10 cellular contexts compared by ENCODE assay signal in the genomic region with DNA sequence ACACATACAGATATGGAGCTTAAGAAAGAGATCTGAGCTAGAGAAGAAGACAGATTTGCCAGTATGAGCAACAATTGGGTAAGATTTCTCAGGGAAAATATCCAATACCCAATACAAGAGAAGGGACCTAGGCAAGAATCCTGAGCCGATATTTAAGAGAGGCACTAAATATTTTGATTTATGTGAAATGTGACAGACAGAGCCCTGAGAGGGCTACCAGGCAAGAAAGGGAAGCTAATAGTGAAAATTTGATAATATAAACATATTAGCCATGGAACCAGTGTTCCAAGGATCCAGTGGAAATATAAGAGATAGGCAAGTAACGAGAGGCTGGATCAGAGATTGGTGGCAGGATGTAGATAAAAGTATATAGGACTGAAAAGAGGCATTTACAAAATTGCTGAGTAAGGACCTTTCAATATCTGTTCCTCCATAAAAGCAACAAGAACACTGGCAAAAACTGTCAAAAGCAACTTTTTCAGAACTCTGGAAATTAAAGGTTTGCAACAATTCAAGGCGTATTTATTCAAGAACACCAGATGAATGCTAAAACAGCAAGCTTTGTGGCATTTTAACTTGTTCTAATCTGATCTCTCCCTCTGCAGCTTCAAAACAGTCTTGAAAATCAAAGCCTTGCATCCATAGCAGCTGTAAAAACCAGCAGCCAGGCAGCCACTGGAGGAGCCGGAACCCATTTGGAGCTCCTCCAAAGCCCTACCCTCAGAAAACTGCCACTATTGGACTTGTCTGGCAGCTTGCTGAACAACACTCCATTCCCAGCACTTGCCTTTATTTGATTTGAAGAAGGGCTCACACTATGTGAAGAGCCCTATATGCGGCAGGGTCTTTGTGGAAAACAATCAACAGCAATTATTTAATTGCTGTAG. TPM values are rescaled to one million over a fixed set of nuclear protein-coding genes. Genes with fewer than 3 reads are reported as not detected.
DNase-seq lines count a peak whose midpoint lies in the region; ATAC-seq, FAIRE-seq and TF ChIP-seq lines count a peak whose summit lies in the region.
"Had no signal": no experiment of that assay in that cellular context is flagged by ENCODE, and none has a peak within 500 bp of the region (broad histone marks: within the 10 kb centered on the region; RNA-seq: fewer than 3 reads in every experiment).

No MANE protein-coding gene starts in this region.

- H3K36me3 ChIP-seq in heart left ventricle (no peaks in the 10 kb centered on the region), HepG2 (replicated peaks in 1 of 2; ENCODE audit: control insufficient read depth in 1 of 2, insufficient read depth in 2 of 2, low read length in 2 of 2) (0 out of 5 replicates have a peak, but pooled peaks cover 0 to 1% of the 10 kb centered on the region in 2 experiments)

- POLR2A ChIA-PET in HepG2 (lab: Yijun Ruan, JAX) = interaction anchor here (0.5 to 1.4 kb wide), 2 partner anchors 59 to 60 kb away, joined by 3 to 5 read pairs; a partner anchor contains a TSS

- CTCF ChIA-PET in HepG2 (lab: Yijun Ruan, JAX; ENCODE audit: low intra/inter-chr PET ratio, low total read pairs) = no interaction called here

- 73 to 77% (median 75%) methylated on average over 5 of the region's 5 CpGs for WGBS in heart left ventricle, 4 donors
- WGBS in HepG2 (ENCODE audit: low lambda C conversion rate) = 97% methylated on average over 5 of the region's 5 CpGs

- BruUV-seq in HepG2 (replicated peaks; lab: Mats Ljungman, UMichigan) = no TSS peak

- ATAC-seq in heart left ventricle = peak; percentile 64 to 74 (median 64)
- no peak for ATAC-seq in Right ventricle myocardium inferior
- ATAC-seq in HepG2 = peak; percentile 47
- no peak for ATAC-seq in GM21423 (IDR thresholded peaks at IDR 0.05; ENCODE audit: unreplicated experiment)

- H3K4me3 ChIP-seq in heart left ventricle = no peak overlapping the region
- H3K4me3 ChIP-seq in astrocyte of the cerebellum (ENCODE audit: low read depth, low read length) = no peak overlapping the region
- no peak overlapping the region for H3K4me3 ChIP-seq in HepG2 (replicated peaks in 1 of 3; ENCODE audit: insufficient read depth in 1 of 3, low read depth in 2 of 3, low read length in 3 of 3)
- H3K4me3 ChIP-seq: BLaER1 treated with 17β-estradiol and CSF1 and Interleukin-3, amounts not matched to agents 10 nM and 100 nM had no signal

- H3K9me3 ChIP-seq in heart left ventricle (peaks cover 0 to 20% (median 9%) of the 10 kb centered on the region in 12 donors), HepG2 (ENCODE audit: low read length) (no peaks in the 10 kb centered on the region)

- intact Hi-C loops in heart left ventricle (cut with DNase I) = loop anchor here in 1 of 10 donors (10.0 kb wide), 1 partner anchor 51 kb away; no protein-coding TSS in a partner anchor
- intact Hi-C loops in Right ventricle myocardium inferior (cut with DNase I) = no loop called here
- intact Hi-C loops in HepG2 (cut with micrococcal nuclease; ENCODE audit: unreplicated experiment) = loop anchor here (5.0 kb wide), 1 partner anchor 38 kb away; no protein-coding TSS in a partner anchor

- no peak overlapping the region for H3K4me2 ChIP-seq in HepG2 (ENCODE audit: low read depth, low read length)

- H3K27me3 ChIP-seq in heart left ventricle = no peaks in the 10 kb centered on the region
- no peaks in the 10 kb centered on the region for H3K27me3 ChIP-seq in HepG2 (ENCODE audit: control insufficient read depth in 1 of 2, insufficient read depth in 2 of 2, low read length in 2 of 2)
- H3K27me3 ChIP-seq: BLaER1 treated with 17β-estradiol and CSF1 and Interleukin-3, amounts not matched to agents 10 nM and 100 nM had no signal

- H4K20me1 ChIP-seq in HepG2 (ENCODE audit: insufficient read depth, low read length) = no peaks in the 10 kb centered on the region

- peak overlapping the region in 2 of 12 donors; percentile 29 to 61 for H3K27ac ChIP-seq in heart left ventricle
- peak overlapping the region; percentile 11 for H3K27ac ChIP-seq in HepG2 (ENCODE audit: extremely low read length, insufficient read depth, low read length)

- in situ Hi-C loops in astrocyte of the cerebellum (cut with HindIII; ENCODE audit: low sequenced_read_pairs) = no loop called here
- in situ Hi-C loops in HepG2 (cut with HindIII; ENCODE audit: extremely low pct_ligation_motif_present, low pct_unique_long_range_greater_than_20kb) = no loop called here

- H3K9ac ChIP-seq in HepG2 (ENCODE audit: insufficient read depth, low read depth, low read length) = no peak overlapping the region
- H3K9ac ChIP-seq: BLaER1 treated with 17β-estradiol and CSF1 and Interleukin-3, amounts not matched to agents 10 nM and 100 nM had no signal

- H3K4me1 ChIP-seq in heart left ventricle = peaks cover 0 to 50% (median 22%) of the 10 kb centered on the region in 12 donors
- peaks cover 46% of the 10 kb centered on the region for H3K4me1 ChIP-seq in HepG2 (ENCODE audit: insufficient read depth, low read length)

- no peak for FAIRE-seq in HepG2 (lab: Jason Lieb, UNC)

- TF ChIP-seq POLR2A in heart left ventricle (IDR thresholded peaks at IDR 0.05) (no peak), HepG2 (IDR thresholded peaks at IDR 0.05; ENCODE audit: insufficient read depth in 1 of 2, low read depth in 2 of 2, low read length in 2 of 2) (no peak)

- no peak for TF ChIP-seq CTCF in heart left ventricle (IDR thresholded peaks at IDR 0.05)
- TF ChIP-seq CTCF in astrocyte of the cerebellum (IDR thresholded peaks at IDR 0.05; ENCODE audit: low read depth, low read length, missing control alignments) = no peak
- no peak for TF ChIP-seq CTCF in HepG2 (CRISPR knock-in tag; IDR thresholded peaks at IDR 0.05)

- no peak for TF ChIP-seq EP300 in HepG2 (IDR thresholded peaks at IDR 0.05; ENCODE audit: low read depth in 2 of 2, low read length in 2 of 2)
- no peak for TF ChIP-seq EP300 in HepG2 (CRISPR knock-in tag; IDR thresholded peaks at IDR 0.05; ENCODE audit: borderline replicate concordance)

- H3K79me2 ChIP-seq in HepG2 (ENCODE audit: insufficient read depth, low read length) = peaks cover 85% of the 10 kb centered on the region

- DNase-seq in heart left ventricle (peak in 4 of 5 donors; percentile 34 to 38 (median 36)), Right ventricle myocardium inferior (ENCODE audit: missing footprints) (no peak), astrocyte of the cerebellum (ENCODE audit: low read depth) (peak; percentile 15), HepG2 (ENCODE audit: low spot score) (no peak), ureter (ENCODE audit: low spot score) (peak; percentile 50)
- DNase-seq in stimulated activated CD4-positive, alpha-beta T cell treated with anti-CD3 and anti-CD28 coated beads, Interleukin-1b, Interleukin-23, amount 100 ng/mL, for 48 hours = no peak
- no peak for DNase-seq in activated CD8-positive, alpha-beta memory T cell treated with anti-CD3 and anti-CD28 coated beads, Interleukin-2, amount 50 U/mL, for 48 hours
- DNase-seq: activated effector memory CD4-positive, alpha-beta T cell treated with Interleukin-2 at 50 U/mL for 16 hours had no signal

- no peak overlapping the region for H2AFZ ChIP-seq in HepG2 (ENCODE audit: low read length)

- TF ChIP-seq RAD21 in HepG2 (CRISPR knock-in tag; IDR thresholded peaks at IDR 0.05) = no peak

TF ChIP-seq in HepG2, 621 proteins besides CTCF, POLR2A, EP300 and RAD21 (continues in another document):
- TF ChIP-seq RAD51 (IDR thresholded peaks at IDR 0.05; ENCODE audit: borderline replicate concordance) = no peak
- TF ChIP-seq, protein P1, sequence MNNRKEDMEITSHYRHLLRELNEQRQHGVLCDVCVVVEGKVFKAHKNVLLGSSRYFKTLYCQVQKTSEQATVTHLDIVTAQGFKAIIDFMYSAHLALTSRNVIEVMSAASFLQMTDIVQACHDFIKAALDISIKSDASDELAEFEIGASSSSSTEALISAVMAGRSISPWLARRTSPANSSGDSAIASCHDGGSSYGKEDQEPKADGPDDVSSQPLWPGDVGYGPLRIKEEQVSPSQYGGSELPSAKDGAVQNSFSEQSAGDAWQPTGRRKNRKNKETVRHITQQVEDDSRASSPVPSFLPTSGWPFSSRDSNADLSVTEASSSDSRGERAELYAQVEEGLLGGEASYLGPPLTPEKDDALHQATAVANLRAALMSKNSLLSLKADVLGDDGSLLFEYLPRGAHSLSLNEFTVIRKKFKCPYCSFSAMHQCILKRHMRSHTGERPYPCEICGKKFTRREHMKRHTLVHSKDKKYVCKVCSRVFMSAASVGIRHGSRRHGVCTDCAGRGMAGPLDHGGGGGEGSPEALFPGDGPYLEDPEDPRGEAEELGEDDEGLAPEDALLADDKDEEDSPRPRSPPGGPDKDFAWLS (CRISPR knock-in tag; IDR thresholded peaks at IDR 0.05; ENCODE audit: borderline replicate concordance) = no peak
- TF ChIP-seq TP53 (CRISPR knock-in tag; conservative IDR thresholded peaks at IDR 0.05) = no peak
- TF ChIP-seq ARNT (IDR thresholded peaks at IDR 0.05) = no peak
- 0 out of 2 replicates have a peak, but pooled peaks have one; percentile 34 for TF ChIP-seq ATF1 (CRISPR knock-in tag; IDR thresholded peaks at IDR 0.05)
- no peak for TF ChIP-seq NBN (conservative IDR thresholded peaks at IDR 0.05)

RNA-seq across cellular contexts. Expression of a gene that starts 58.8 kb away (rescaled TPM):
- total RNA-seq in heart left ventricle (10 to 100 TPM; 10.9 to 20.0 (median 15.5) TPM), Right ventricle myocardium inferior (16.7 TPM), HepG2 (2016; rRNA removed; fragmentation: Illumina TruSeq; extraction: Trizol) (31.3 and 48.0 TPM in 2 replicates), ureter (60.5 TPM)
- polyA plus RNA-seq in heart left ventricle (1 to 10 TPM; 6.1 to 8.5 TPM), HepG2 (2011; rRNA removed) (11.3 and 12.8 TPM in 2 replicates)
- 90.3 and 96.9 TPM in 2 replicates for total RNA-seq in HepG2 (2016; cell fraction: cytosol; rRNA removed; fragmentation: Illumina TruSeq; extraction: Trizol; ENCODE audit: low read depth)
- 31.5 and 50.9 TPM in 2 replicates for total RNA-seq in HepG2 (2016; cell fraction: insoluble cytoplasmic fraction; rRNA removed; fragmentation: Illumina TruSeq; extraction: Trizol)
- total RNA-seq in HepG2 (2016; cell fraction: membrane; rRNA removed; fragmentation: Illumina TruSeq; extraction: Trizol) = 39.0 and 57.5 TPM in 2 replicates
- 75.6 and 80.9 TPM in 2 replicates for total RNA-seq in HepG2 (2016; cell fraction: nucleus; rRNA removed; fragmentation: Illumina TruSeq; extraction: Trizol)
- 5.3 and 8.5 TPM in 2 replicates for polyA plus RNA-seq in HepG2 (2011; cell fraction: cytosol; rRNA removed)
- 7.9 and 9.3 TPM in 2 replicates for polyA plus RNA-seq in HepG2 (2011; cell fraction: nucleus; rRNA removed)
- polyA plus RNA-seq in HepG2 (2012) = 10.5 and 11.7 TPM in 2 replicates
- 2.4 and 2.7 TPM in 2 replicates for polyA plus RNA-seq in HepG2 (2016; cell fraction: cytosol; fragmentation: Illumina TruSeq; extraction: Trizol; ENCODE audit: low read depth)
- 34.0 and 36.3 TPM in 2 replicates for polyA plus RNA-seq in HepG2 (2016; cell fraction: insoluble cytoplasmic fraction; fragmentation: Illumina TruSeq; extraction: Trizol; ENCODE audit: low read depth)
- polyA plus RNA-seq in HepG2 (2016; cell fraction: membrane; fragmentation: Illumina TruSeq; extraction: Trizol; ENCODE audit: low read depth) = 4.3 and 5.6 TPM in 2 replicates
- polyA plus RNA-seq in HepG2 (2016; cell fraction: nucleus; fragmentation: Illumina TruSeq; extraction: Trizol; ENCODE audit: insufficient read depth, low read depth) = 30.6 and 34.2 TPM in 2 replicates
- 12.1 and 22.3 TPM in 2 replicates for polyA minus RNA-seq in HepG2 (2011; rRNA and poly(A)+ RNA removed; ENCODE audit: low replicate concordance)
- 18.6 and 21.0 TPM in 2 replicates for polyA minus RNA-seq in HepG2 (2011; cell fraction: cytosol; rRNA and poly(A)+ RNA removed)
- 90.9 and 94.9 TPM in 2 replicates for polyA minus RNA-seq in HepG2 (2011; cell fraction: nucleus; rRNA and poly(A)+ RNA removed)

Comparison
In these comparisons a context has a peak if more than half of its experiments do, and no peak if none do; other contexts are left out.
1. ATAC-seq: peak in heart left ventricle (4 of 4) and HepG2 (single experiment); none in Right ventricle myocardium inferior (single experiment) and GM21423 (single experiment).
2. DNase-seq: peak in heart left ventricle (4 of 5), astrocyte of the cerebellum (single experiment) and ureter (single experiment); none in Right ventricle myocardium inferior (single experiment), HepG2 (single experiment), stimulated activated CD4-positive, alpha-beta T cell treated with anti-CD3 and anti-CD28 coated beads, Interleukin-1b, Interleukin-23, amount 100 ng/mL, for 48 hours (single experiment) and activated CD8-positive, alpha-beta memory T cell treated with anti-CD3 and anti-CD28 coated beads, Interleukin-2, amount 50 U/mL, for 48 hours (single experiment).